ENCODE assay signal across 8 cellular contexts in genomic region chr11:59669611-59670009, GRCh38.
A peak's percentile ranks its signal among the peaks of the same experiment; 100 is the strongest.
DNase-seq lines count a peak whose midpoint lies in the region; ATAC-seq and TF ChIP-seq lines count a peak whose summit lies in the region.

No MANE protein-coding gene starts in this region.

- no peak for TF ChIP-seq CTCF in retinal pigment epithelial cell (conservative IDR thresholded peaks at IDR 0.05; ENCODE audit: low read depth, low read length)

- H3K4me3 ChIP-seq in retinal pigment epithelial cell (ENCODE audit: low read length): peak overlapping the region; percentile 73

- peak; percentile 7 for ATAC-seq in HG03571 (IDR thresholded peaks at IDR 0.05; ENCODE audit: unreplicated experiment)
- ATAC-seq in HG03139 (IDR thresholded peaks at IDR 0.05; ENCODE audit: unreplicated experiment): no peak
- ATAC-seq in HG03159 (IDR thresholded peaks at IDR 0.05; ENCODE audit: unreplicated experiment): no peak

- DNase-seq in EH (ENCODE audit: low read depth): peak; percentile 66
- peak; percentile 32 for DNase-seq in amniotic stem cell (lab: John Stamatoyannopoulos, UW)
- DNase-seq in hippocampal formation (lab: John Stamatoyannopoulos, UW): peak; percentile 54 to 66
- DNase-seq in retinal pigment epithelial cell (ENCODE audit: low read depth): peak; percentile 61
- DNase-seq in stimulated activated naive CD4-positive, alpha-beta T cell (lab: John Stamatoyannopoulos, UW): no peak

Comparison
In these comparisons a context has a peak if more than half of its experiments do, and no peak if none do; other contexts are left out.
1. DNase-seq: peak in EH (single experiment), amniotic stem cell (single experiment), hippocampal formation (2 of 2) and retinal pigment epithelial cell (single experiment); none in stimulated activated naive CD4-positive, alpha-beta T cell (0 of 6).